In genomic region chr1:224067621-224068457, GRCh38 we compare ENCODE assay signal across 11 cellular contexts. TPM values are rescaled to one million over a fixed set of nuclear protein-coding genes. Genes with fewer than 3 reads are reported as not detected.
DNase-seq lines count a peak whose midpoint lies in the region; ATAC-seq, FAIRE-seq and TF ChIP-seq lines count a peak whose summit lies in the region.
"Had no signal": no experiment of that assay in that cellular context is flagged by ENCODE, and none has a peak within 500 bp of the region (broad histone marks: within the 10 kb centered on the region; RNA-seq: fewer than 3 reads in every experiment).

No MANE protein-coding gene starts in this region.

- no peak overlapping the region for H2BK20ac ChIP-seq in H9 (ENCODE audit: low read depth, low read length, poor library complexity, severe bottlenecking)

- ATAC-seq in activated CD8-positive, alpha-beta memory T cell treated with anti-CD3 and anti-CD28 coated beads, Interleukin-2, amount 10 ng/mL, durations not matched to agents 7 days and 5 days: peak; percentile 79
- ATAC-seq in esophagus mucosa (peak; percentile 85), HG02642 (IDR thresholded peaks at IDR 0.05; ENCODE audit: poor library complexity, unreplicated experiment) (no peak)
- peak; percentile 99 for ATAC-seq in stimulated activated naive CD8-positive, alpha-beta T cell treated with anti-CD3 and anti-CD28 coated beads, Interleukin-15, amount 100 ng/mL, for 72 hours

- no peak overlapping the region for H3K4ac ChIP-seq in H9 (ENCODE audit: low read depth, low read length)

- no peak for TF ChIP-seq CTCF in H9 (conservative IDR thresholded peaks at IDR 0.05)

- H3T11ph ChIP-seq in H9 (ENCODE audit: low read length): no peak overlapping the region

- no CpG with 5 or more reads among the region's 3 CpGs for WGBS in H9 (ENCODE audit: extremely low coverage, insufficient read length, low lambda C conversion rate)

- H2AFZ ChIP-seq in H9 (ENCODE audit: low read length): no peak overlapping the region

- H2AK5ac ChIP-seq in H9 (ENCODE audit: insufficient read length, low read length): no peak overlapping the region

- H3K23me2 ChIP-seq in H9 (ENCODE audit: insufficient read length, low read depth, low read length, poor library complexity, severe bottlenecking): no peaks in the 10 kb centered on the region

- no peak overlapping the region for H3K27ac ChIP-seq in H9 (ENCODE audit: insufficient read length, low read depth, low read length)

- no peaks in the 10 kb centered on the region for H3K27me3 ChIP-seq in H9 (ENCODE audit: insufficient read depth, low read length)

- no peak overlapping the region for H2BK15ac ChIP-seq in H9 (ENCODE audit: low read depth, low read length)

- H2BK120ac ChIP-seq in H9 (ENCODE audit: low read depth, low read length, poor library complexity, severe bottlenecking): no peak overlapping the region

- H4K91ac ChIP-seq in H9 (ENCODE audit: insufficient read length, low read depth, low read length): no peak overlapping the region

- CTCF ChIA-PET in activated CD8-positive, alpha-beta memory T cell treated with anti-CD3 and anti-CD28 coated beads, Interleukin-2, amount 10 ng/mL, durations not matched to agents 7 days and 5 days (lab: Charles Lee): interaction anchor here (2.2 kb wide), 1 partner anchor 17 kb away, joined by 7 read pairs; no protein-coding TSS in a partner anchor

- H2BK12ac ChIP-seq in H9 (ENCODE audit: insufficient read length, low read depth, low read length): no peak overlapping the region

- no peak overlapping the region for H3K14ac ChIP-seq in H9 (ENCODE audit: insufficient read depth, low read length)

- H3K4me1 Mint-ChIP-seq in activated CD8-positive, alpha-beta memory T cell treated with anti-CD3 and anti-CD28 coated beads, Interleukin-2, amount 10 ng/mL, durations not matched to agents 7 days and 5 days: peaks cover 13% of the 10 kb centered on the region
- peaks cover 9% of the 10 kb centered on the region for H3K4me1 Mint-ChIP-seq in stimulated activated naive CD8-positive, alpha-beta T cell treated with anti-CD3 and anti-CD28 coated beads, Interleukin-15, amount 100 ng/mL, for 72 hours
- H3K4me1 Mint-ChIP-seq in H9: peaks cover 20 to 27% of the 10 kb centered on the region in 2 experiments

- FAIRE-seq in RCC 7860 (lab: Jason Lieb, UNC): peak; percentile 90

- H3K18ac ChIP-seq in H9 (ENCODE audit: insufficient read length, low read depth, low read length): no peak overlapping the region

- no peak overlapping the region for H2BK5ac ChIP-seq in H9 (ENCODE audit: insufficient read length, low read length)

- H3K9me3 ChIP-seq in H9 (ENCODE audit: control insufficient read depth, low read depth, low read length): peaks cover 3% of the 10 kb centered on the region

- H4K8ac ChIP-seq in H9 (replicated peaks; ENCODE audit: insufficient read length, low read depth, low read length): no peak overlapping the region

- no peak overlapping the region for H3K4me2 ChIP-seq in H9 (ENCODE audit: insufficient read depth, insufficient read length, low read length)

- H4K20me1 ChIP-seq in H9 (ENCODE audit: control insufficient read depth, insufficient read depth, insufficient read length): no peaks in the 10 kb centered on the region

- H3K9ac ChIP-seq in H9 (ENCODE audit: extremely low read depth, insufficient read length, low read length): no peak overlapping the region

- H3K79me1 ChIP-seq in H9 (ENCODE audit: insufficient read depth, low read depth, low read length, poor library complexity, severe bottlenecking): no peaks in the 10 kb centered on the region

- no peak overlapping the region for H3K56ac ChIP-seq in H9 (ENCODE audit: insufficient read length, low read depth, low read length)

- H3K79me2 ChIP-seq in H9 (ENCODE audit: insufficient read depth, low read length): no peaks in the 10 kb centered on the region

- no peaks in the 10 kb centered on the region for H3K9me3 Mint-ChIP-seq in activated CD8-positive, alpha-beta memory T cell treated with anti-CD3 and anti-CD28 coated beads, Interleukin-2, amount 10 ng/mL, durations not matched to agents 7 days and 5 days (ENCODE audit: low read depth)
- peaks cover 0 to 9% of the 10 kb centered on the region in 2 donors for H3K9me3 Mint-ChIP-seq in stimulated activated naive CD8-positive, alpha-beta T cell treated with anti-CD3 and anti-CD28 coated beads, Interleukin-15, amount 100 ng/mL, for 72 hours
- peaks cover 3 to 7% of the 10 kb centered on the region in 2 experiments; a peak in 2 of 5 replicates for H3K9me3 Mint-ChIP-seq in H9
- H3K9me3 Mint-ChIP-seq: type B pancreatic cell had no signal

- H3K4me3 Mint-ChIP-seq in activated CD8-positive, alpha-beta memory T cell treated with anti-CD3 and anti-CD28 coated beads, Interleukin-2, amount 10 ng/mL, durations not matched to agents 7 days and 5 days: no peak overlapping the region
- H3K4me3 Mint-ChIP-seq in stimulated activated naive CD8-positive, alpha-beta T cell treated with anti-CD3 and anti-CD28 coated beads, Interleukin-15, amount 100 ng/mL, for 72 hours: peak overlapping the region in 1 of 2 donors; percentile 44
- no peak overlapping the region for H3K4me3 Mint-ChIP-seq in H9
- H3K4me3 Mint-ChIP-seq: type B pancreatic cell had no signal

- H3K4me1 ChIP-seq in H9 (ENCODE audit: insufficient read depth, low read length): no peaks in the 10 kb centered on the region; the same call in 1 of the 2 replicates

- H3K36me3 Mint-ChIP-seq in activated CD8-positive, alpha-beta memory T cell treated with anti-CD3 and anti-CD28 coated beads, Interleukin-2, amount 10 ng/mL, durations not matched to agents 7 days and 5 days: no peaks in the 10 kb centered on the region
- H3K36me3 Mint-ChIP-seq in H9 (ENCODE audit: insufficient read depth in 1 of 3, low read depth in 3 of 3): peaks cover 0 to 13% (median 0%) of the 10 kb centered on the region in 3 experiments; a peak in 1 of 7 replicates
- H3K36me3 Mint-ChIP-seq: type B pancreatic cell had no signal

- H3K27me3 Mint-ChIP-seq in activated CD8-positive, alpha-beta memory T cell treated with anti-CD3 and anti-CD28 coated beads, Interleukin-2, amount 10 ng/mL, durations not matched to agents 7 days and 5 days: peaks cover 38% of the 10 kb centered on the region
- H3K27me3 Mint-ChIP-seq in stimulated activated naive CD8-positive, alpha-beta T cell treated with anti-CD3 and anti-CD28 coated beads, Interleukin-15, amount 100 ng/mL, for 72 hours: peaks cover 45% of the 10 kb centered on the region
- no peaks in the 10 kb centered on the region; the same call in 1 of the 2 replicates for H3K27me3 Mint-ChIP-seq in H9 (ENCODE audit: low read depth)

- no peak overlapping the region for H4K5ac ChIP-seq in H9 (ENCODE audit: insufficient read length, low read depth, low read length)

- H3K23ac ChIP-seq in H9 (ENCODE audit: insufficient read length, low read depth, low read length): no peak overlapping the region

- no peak overlapping the region for H3K27ac Mint-ChIP-seq in activated CD8-positive, alpha-beta memory T cell treated with anti-CD3 and anti-CD28 coated beads, Interleukin-2, amount 10 ng/mL, durations not matched to agents 7 days and 5 days
- peak overlapping the region; percentile 42 to 94 for H3K27ac Mint-ChIP-seq in stimulated activated naive CD8-positive, alpha-beta T cell treated with anti-CD3 and anti-CD28 coated beads, Interleukin-15, amount 100 ng/mL, for 72 hours
- H3K27ac Mint-ChIP-seq in H9: no peak overlapping the region
- H3K27ac Mint-ChIP-seq: type B pancreatic cell had no signal

- no peak for DNase-seq in activated CD8-positive, alpha-beta memory T cell treated with anti-CD3 and anti-CD28 coated beads, Interleukin-2, amount 10 ng/mL, durations not matched to agents 7 days and 5 days
- no peak for DNase-seq in activated CD8-positive, alpha-beta memory T cell treated with anti-CD3 and anti-CD28 coated beads for 24 hours
- DNase-seq in RCC 7860 (ENCODE audit: low spot score): peak; percentile 88
- peak in 1 of 2 donors; percentile 23 for DNase-seq in stimulated activated naive CD8-positive, alpha-beta T cell treated with anti-CD3 and anti-CD28 coated beads, Interleukin-15, amount 100 ng/mL, for 72 hours
- DNase-seq in H9: no peak
- DNase-seq in NCI-H1930 (lab: John Stamatoyannopoulos, UW): no peak
- DNase-seq: activated T-cell treated with anti-CD3 and anti-CD28 coated beads, Interleukin-2, amount 50 U/mL, for 1 hour; occipital lobe had no signal

RNA-seq across cellular contexts. Expression of gene FBXO28, which starts 46.1 kb away (rescaled TPM):
- total RNA-seq in activated CD8-positive, alpha-beta memory T cell treated with anti-CD3 and anti-CD28 coated beads, Interleukin-2, amount 10 ng/mL, durations not matched to agents 7 days and 5 days: 10 to 100 TPM; 21.3 to 29.6 TPM
- total RNA-seq in esophagus mucosa: 23.7 TPM
- 45.7 and 55.0 TPM in 2 replicates for total RNA-seq in H9 (2021)

Comparison
In these comparisons a context has a peak if more than half of its experiments do, and no peak if none do; other contexts are left out.
1. H3K27ac Mint-ChIP-seq: peak in stimulated activated naive CD8-positive, alpha-beta T cell treated with anti-CD3 and anti-CD28 coated beads, Interleukin-15, amount 100 ng/mL, for 72 hours (2 of 2); none in activated CD8-positive, alpha-beta memory T cell treated with anti-CD3 and anti-CD28 coated beads, Interleukin-2, amount 10 ng/mL, durations not matched to agents 7 days and 5 days (single experiment) and H9 (0 of 3).